11 cellular contexts compared by ENCODE assay signal in the genomic region with DNA sequence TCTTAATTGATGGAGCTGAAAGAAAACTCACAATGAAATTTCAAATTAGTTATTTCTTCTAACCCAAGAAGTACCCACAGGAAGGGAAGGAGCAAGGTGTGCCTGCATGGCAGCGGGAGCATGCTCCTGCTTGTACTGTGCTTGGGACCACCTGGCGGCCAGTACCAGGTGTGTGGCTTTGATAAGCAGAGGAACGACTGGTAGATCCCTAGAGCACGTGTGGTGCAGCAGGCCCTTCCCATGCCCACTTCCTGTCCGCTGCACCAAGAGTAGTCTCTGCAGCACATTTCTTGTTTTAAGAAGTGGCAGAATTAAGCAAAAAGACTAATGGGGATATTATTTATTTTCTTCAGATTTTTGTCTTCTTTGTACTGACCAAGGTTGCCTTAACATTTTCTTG.
DNase-seq lines count a peak whose midpoint lies in the region; ATAC-seq and TF ChIP-seq lines count a peak whose summit lies in the region.
"Had no signal": no experiment of that assay in that cellular context is flagged by ENCODE, and none has a peak within 500 bp of the region (broad histone marks: within the 10 kb centered on the region; RNA-seq: fewer than 3 reads in every experiment).

No MANE protein-coding gene starts in this region.

- peaks cover 10% of the 10 kb centered on the region for H3K36me3 Mint-ChIP-seq in endothelial cell (ENCODE audit: low read depth, unreplicated experiment)

- no peaks in the 10 kb centered on the region for H3K9me3 ChIP-seq in PC-3 (ENCODE audit: low read length)
- H3K9me3 ChIP-seq in trophoblast cell (ENCODE audit: insufficient read depth, low read depth, low read length) = no peaks in the 10 kb centered on the region

- no peaks in the 10 kb centered on the region for H3K9me3 Mint-ChIP-seq in endothelial cell (ENCODE audit: unreplicated experiment)
- H3K9me3 Mint-ChIP-seq: T-helper 1 cell treated with Interleukin-12 subunit alpha and Interleukin-12 subunit beta and Interleukin-4 antibody, amounts not matched to agents 30 μg/mL and 1 μg/mL, for 36 hours had no signal

- no peaks in the 10 kb centered on the region for H4K20me1 ChIP-seq in PC-3 (ENCODE audit: low read length)

- no peak overlapping the region for H2AFZ ChIP-seq in PC-3 (ENCODE audit: low read length)
- peak overlapping the region; percentile 52 for H2AFZ ChIP-seq in trophoblast cell (ENCODE audit: insufficient read depth, low read length, poor library complexity)

- peak overlapping the region; percentile 79 for H2BK5ac ChIP-seq in trophoblast cell (ENCODE audit: low read depth, low read length, poor library complexity)

- peak overlapping the region; percentile 99 for H3K18ac ChIP-seq in trophoblast cell (ENCODE audit: low read length)

- H2AK5ac ChIP-seq in trophoblast cell (ENCODE audit: low read length) = peak overlapping the region; percentile 98

- TF ChIP-seq CTCF in PC-3 (conservative IDR thresholded peaks at IDR 0.05; ENCODE audit: low read depth, low read length) (no peak), endothelial cell (IDR thresholded peaks at IDR 0.05; ENCODE audit: unreplicated experiment) (no peak)

- peaks cover 1% of the 10 kb centered on the region for H3K27me3 Mint-ChIP-seq in endothelial cell (ENCODE audit: unreplicated experiment)

- no CpG with 5 or more reads among the region's 5 CpGs for WGBS in trophoblast cell (ENCODE audit: extremely low coverage, insufficient coverage, insufficient read length)

- CTCF ChIA-PET in PC-3 (lab: Charles Lee) = interaction anchor here (0.6 kb wide), 1 partner anchor 11 kb away, joined by 3 read pairs; no protein-coding TSS in a partner anchor

- H2BK12ac ChIP-seq in trophoblast cell (ENCODE audit: low read length) = peak overlapping the region; percentile 98

- peaks cover 40% of the 10 kb centered on the region for H3K4me1 Mint-ChIP-seq in endothelial cell (ENCODE audit: unreplicated experiment)

- H3K27ac ChIP-seq in PC-3 (ENCODE audit: low read length) (peak overlapping the region; percentile 78), trophoblast cell (ENCODE audit: low read depth, low read length) (peak overlapping the region; percentile 64)

- POLR2A ChIA-PET in PC-3 (lab: Charles Lee; ENCODE audit: unreplicated experiment) = no interaction called here

- peak overlapping the region; percentile 93 for H4K12ac ChIP-seq in trophoblast cell (ENCODE audit: low read depth, low read length)

- peaks cover 6% of the 10 kb centered on the region for H3F3A ChIP-seq in PC-3 (ENCODE audit: low read length, unreplicated experiment)

- H3K79me1 ChIP-seq in trophoblast cell (ENCODE audit: low read length) = peaks cover 3% of the 10 kb centered on the region

- H3K4me3 ChIP-seq in PC-3 (ENCODE audit: low read length) = peak overlapping the region; percentile 2; the same call in 1 of the 2 replicates
- no peak overlapping the region for H3K4me3 ChIP-seq in trophoblast cell (ENCODE audit: low read depth, low read length)

- no peak for ATAC-seq in PC-3
- ATAC-seq in GM21381 (IDR thresholded peaks at IDR 0.05; ENCODE audit: unreplicated experiment) = no peak

- H3K36me3 ChIP-seq in PC-3 (ENCODE audit: low read depth, low read length) (peaks cover 10% of the 10 kb centered on the region; the same call in 1 of the 2 replicates), trophoblast cell (ENCODE audit: control insufficient read depth in 1 of 2, insufficient read depth in 2 of 2, low read length in 2 of 2) (peaks cover 7 to 11% of the 10 kb centered on the region in 2 experiments)

- H3K27me3 ChIP-seq in PC-3 (ENCODE audit: low read length) (no peaks in the 10 kb centered on the region), trophoblast cell (ENCODE audit: insufficient read depth, low read length) (no peaks in the 10 kb centered on the region)

- H3K4me1 ChIP-seq in PC-3 (ENCODE audit: insufficient read depth, low read length) (peaks cover 54% of the 10 kb centered on the region), trophoblast cell (ENCODE audit: control insufficient read depth in 1 of 2, insufficient read depth in 2 of 2, low read length in 2 of 2) (peaks cover 7 to 9% of the 10 kb centered on the region in 2 experiments)

- no peak overlapping the region for H3K4me3 Mint-ChIP-seq in endothelial cell (ENCODE audit: unreplicated experiment)
- H3K4me3 Mint-ChIP-seq: T-helper 1 cell treated with Interleukin-12 subunit alpha and Interleukin-12 subunit beta and Interleukin-4 antibody, amounts not matched to agents 30 μg/mL and 1 μg/mL, for 36 hours had no signal

- H3K4ac ChIP-seq in trophoblast cell (ENCODE audit: low read depth, low read length) = peak overlapping the region; percentile 78

- DNase-seq in HPDE6-E6E7 (ENCODE audit: extremely low spot score) = peak; percentile 64
- DNase-seq in PC-3 = no peak
- DNase-seq in endothelial cell (ENCODE audit: low spot score) = peak; percentile 22
- DNase-seq in trophoblast cell = no peak
- DNase-seq in activated naive CD4-positive, alpha-beta T cell treated with Interleukin-2 at 50 U/mL for 16 hours = no peak
- no peak for DNase-seq in occipital lobe (lab: John Stamatoyannopoulos, UW)
- DNase-seq in stimulated activated naive CD4-positive, alpha-beta T cell (lab: John Stamatoyannopoulos, UW) = no peak
- DNase-seq: effector CD8-positive, alpha-beta T cell; NCI-H1436 had no signal

- H3K9ac ChIP-seq in PC-3 (ENCODE audit: low read length) (peak overlapping the region; percentile 6; the same call in 1 of the 2 replicates), trophoblast cell (ENCODE audit: low read length) (peak overlapping the region; percentile 36)

- H3K23ac ChIP-seq in trophoblast cell (ENCODE audit: low read length) = no peak overlapping the region

- peak overlapping the region; percentile 79 for H3K14ac ChIP-seq in trophoblast cell (ENCODE audit: low read length)

- H3K27ac Mint-ChIP-seq in endothelial cell (ENCODE audit: unreplicated experiment) = peak overlapping the region; percentile 19
- H3K27ac Mint-ChIP-seq: T-helper 1 cell treated with Interleukin-12 subunit alpha and Interleukin-12 subunit beta and Interleukin-4 antibody, amounts not matched to agents 30 μg/mL and 1 μg/mL, for 36 hours had no signal

- H4K8ac ChIP-seq in trophoblast cell (ENCODE audit: low read depth, low read length) = peak overlapping the region; percentile 83

- peak overlapping the region; percentile 78 for H4K91ac ChIP-seq in trophoblast cell (ENCODE audit: low read depth, low read length)

- H3K4me2 ChIP-seq in PC-3 (ENCODE audit: low read length) (peak overlapping the region; percentile 60), trophoblast cell (ENCODE audit: low read length) (no peak overlapping the region)

- intact Hi-C loops in PC-3 (cut with micrococcal nuclease) = no loop called here

- no peaks in the 10 kb centered on the region for H3K9me2 ChIP-seq in PC-3 (replicated peaks; ENCODE audit: low read length)

- H3K79me2 ChIP-seq in PC-3 (ENCODE audit: low read length) (peaks cover 38% of the 10 kb centered on the region), trophoblast cell (ENCODE audit: control insufficient read depth, insufficient read depth, low read length, poor library complexity) (peaks cover 2% of the 10 kb centered on the region)

- H2BK120ac ChIP-seq in trophoblast cell (ENCODE audit: insufficient read depth, low read length, poor library complexity) = peak overlapping the region; percentile 93

- BruUV-seq in PC-3 (replicated peaks; lab: Mats Ljungman, UMichigan) = no TSS peak

Comparison
In these comparisons a context has a peak if more than half of its experiments do, and no peak if none do; other contexts are left out.
1. DNase-seq: peak in HPDE6-E6E7 (single experiment) and endothelial cell (single experiment); none in PC-3 (single experiment), trophoblast cell (0 of 2), activated naive CD4-positive, alpha-beta T cell treated with Interleukin-2 at 50 U/mL for 16 hours (single experiment), occipital lobe (single experiment) and stimulated activated naive CD4-positive, alpha-beta T cell (0 of 6).